Comparison of ENCODE assay signal across 8 cellular contexts in genomic region chr14:99792551-99793212, GRCh38. TPM values are rescaled to one million over a fixed set of nuclear protein-coding genes. Genes with fewer than 3 reads are reported as not detected.
A peak's percentile ranks its signal among the peaks of the same experiment; 100 is the strongest.
DNase-seq lines count a peak whose midpoint lies in the region; TF ChIP-seq lines count a peak whose summit lies in the region.

No MANE protein-coding gene starts in this region.

- no peak overlapping the region for H3K27ac ChIP-seq in KMS-11
- peak overlapping the region; percentile 90 for H3K27ac ChIP-seq in urinary bladder (ENCODE audit: low read depth)

- no peak for TF ChIP-seq CTCF in KMS-11 (conservative IDR thresholded peaks at IDR 0.05; ENCODE audit: low read depth, low read length)
- no peak for TF ChIP-seq CTCF in mesothelial cell of epicardium (IDR thresholded peaks at IDR 0.05; ENCODE audit: unreplicated experiment)

- intact Hi-C loops in dendritic cell treated with granulocyte-macrophage colony-stimulating factor and Interleukin-4, amounts not matched to agents 40 ng/mL and 50 ng/mL, for 4 days (cut with micrococcal nuclease) = no loop called here

- H3K36me3 Mint-ChIP-seq in dendritic cell treated with granulocyte-macrophage colony-stimulating factor and Interleukin-4, amounts not matched to agents 40 ng/mL and 50 ng/mL, for 4 days (ENCODE audit: low read depth) = no peaks in the 10 kb centered on the region
- peaks cover 3% of the 10 kb centered on the region for H3K36me3 Mint-ChIP-seq in mesothelial cell of epicardium

- peak overlapping the region; percentile 14 for H2AFZ ChIP-seq in KMS-11 (ENCODE audit: low read depth)

- H3K79me2 ChIP-seq in KMS-11 (ENCODE audit: insufficient read depth, low read depth) = peaks cover 6% of the 10 kb centered on the region; the same call in 1 of the 2 replicates

- peaks cover 70% of the 10 kb centered on the region for H3K27me3 Mint-ChIP-seq in dendritic cell treated with granulocyte-macrophage colony-stimulating factor and Interleukin-4, amounts not matched to agents 40 ng/mL and 50 ng/mL, for 4 days
- peaks cover 16% of the 10 kb centered on the region for H3K27me3 Mint-ChIP-seq in mesothelial cell of epicardium (ENCODE audit: low read depth)

- DNase-seq in Ammon's horn (ENCODE audit: low spot score) = peak; percentile 49
- DNase-seq in mesothelial cell of epicardium (ENCODE audit: low spot score in 2 of 2, unreplicated experiment in 2 of 2) = peak in 1 of 2 experiments; percentile 62
- DNase-seq in KBM-7 = no peak
- DNase-seq in SIG-M5 treated with dmso at 0.1 percent for 504 hours (lab: John Stamatoyannopoulos, UW; ENCODE audit: unreplicated experiment) = no peak
- DNase-seq in NCI-H2029 (lab: John Stamatoyannopoulos, UW) = no peak

- H3K9me3 Mint-ChIP-seq in dendritic cell treated with granulocyte-macrophage colony-stimulating factor and Interleukin-4, amounts not matched to agents 40 ng/mL and 50 ng/mL, for 4 days = no peaks in the 10 kb centered on the region
- H3K9me3 Mint-ChIP-seq in mesothelial cell of epicardium = peaks cover 5% of the 10 kb centered on the region

- H4K20me1 ChIP-seq in KMS-11 (ENCODE audit: insufficient read depth) = no peaks in the 10 kb centered on the region

- peak overlapping the region; percentile 17 for H3K4me3 Mint-ChIP-seq in dendritic cell treated with granulocyte-macrophage colony-stimulating factor and Interleukin-4, amounts not matched to agents 40 ng/mL and 50 ng/mL, for 4 days
- peak overlapping the region; percentile 75 for H3K4me3 Mint-ChIP-seq in mesothelial cell of epicardium

- no peak overlapping the region for H3K4me2 ChIP-seq in KMS-11

- no peak overlapping the region for H3K27ac Mint-ChIP-seq in dendritic cell treated with granulocyte-macrophage colony-stimulating factor and Interleukin-4, amounts not matched to agents 40 ng/mL and 50 ng/mL, for 4 days
- H3K27ac Mint-ChIP-seq in mesothelial cell of epicardium = peak overlapping the region; percentile 39

- H3K27me3 ChIP-seq in KMS-11 (ENCODE audit: insufficient read depth, low read depth) = no peaks in the 10 kb centered on the region

- H3K4me3 ChIP-seq in KMS-11 (IDR thresholded peaks at IDR 0.05; ENCODE audit: insufficient read depth, low read depth, low read length) (no peak overlapping the region), urinary bladder (ENCODE audit: low read depth, low read length) (peak overlapping the region; percentile 85)

- H3K36me3 ChIP-seq in KMS-11 (ENCODE audit: insufficient read depth) (no peaks in the 10 kb centered on the region), urinary bladder (ENCODE audit: insufficient read depth) (no peaks in the 10 kb centered on the region)

- H3K4me1 Mint-ChIP-seq in dendritic cell treated with granulocyte-macrophage colony-stimulating factor and Interleukin-4, amounts not matched to agents 40 ng/mL and 50 ng/mL, for 4 days (ENCODE audit: low read depth) = no peaks in the 10 kb centered on the region
- H3K4me1 Mint-ChIP-seq in mesothelial cell of epicardium = peaks cover 28% of the 10 kb centered on the region

- in situ Hi-C loops in KBM-7 (cut with MboI; ENCODE audit: low pct_unique_long_range_greater_than_20kb, low sequenced_read_pairs) = no loop called here

- no peak overlapping the region for H3K9ac ChIP-seq in KMS-11

- H3K4me1 ChIP-seq in KMS-11 (ENCODE audit: low read depth, poor library complexity, severe bottlenecking) (peaks cover 23% of the 10 kb centered on the region), urinary bladder (ENCODE audit: insufficient read depth) (no peaks in the 10 kb centered on the region)

- WGBS in urinary bladder = 4% methylated on average over 65 of the region's 65 CpGs

RNA-seq across cellular contexts. Expression of gene EML1, which starts 0.5 kb away (rescaled TPM):
- 17.6 to 19.3 TPM (median 18.9 TPM) in 3 replicates for total RNA-seq in mesothelial cell of epicardium
- 77.1 TPM for total RNA-seq in urinary bladder
- polyA plus RNA-seq in urinary bladder = 45.2 TPM
